Comparison of ENCODE assay signal across 1 cellular context in genomic region chr1:151596166-151596933, GRCh38.
TF ChIP-seq lines count a peak whose summit lies in the region.

No MANE protein-coding gene starts in this region.

TF ChIP-seq in K562, 482 proteins besides CTCF, POLR2A, EP300 and RAD21 (continued from another document and continues in another):
- peak in 1 of 2 experiments; percentile 58 for TF ChIP-seq AFF1 (IDR thresholded peaks at IDR 0.05; ENCODE audit: low read depth in 1 of 2, partially characterized antibody in 2 of 2)
- TF ChIP-seq DDX20 (tag; IDR thresholded peaks at IDR 0.05; ENCODE audit: low read depth), result no peak
- peak; percentile 88 for TF ChIP-seq LEF1 (IDR thresholded peaks at IDR 0.05)
- peak; percentile 98 for TF ChIP-seq TCF3 (CRISPR knock-in tag; IDR thresholded peaks at IDR 0.05)
- TF ChIP-seq BRCA1 (IDR thresholded peaks at IDR 0.05), result no peak
- TF ChIP-seq BRCA1 (CRISPR knock-in tag; IDR thresholded peaks at IDR 0.05), result no peak
- peak; percentile 93 for TF ChIP-seq ZNF589 (CRISPR knock-in tag; IDR thresholded peaks at IDR 0.05; ENCODE audit: low read depth)
- no peak for TF ChIP-seq ZNF830 (CRISPR knock-in tag; IDR thresholded peaks at IDR 0.05)
- no peak for TF ChIP-seq ZNF445 (CRISPR knock-in tag; IDR thresholded peaks at IDR 0.05; ENCODE audit: low read depth)
- TF ChIP-seq ZNF124 (CRISPR knock-in tag; IDR thresholded peaks at IDR 0.05), result no peak
- TF ChIP-seq SAFB (IDR thresholded peaks at IDR 0.05; ENCODE audit: borderline replicate concordance, low read depth, low read length), result no peak
- TF ChIP-seq FOXJ3 (CRISPR knock-in tag; IDR thresholded peaks at IDR 0.05), result no peak
- peak; percentile 72 for TF ChIP-seq TFAP4 (CRISPR knock-in tag; IDR thresholded peaks at IDR 0.05; ENCODE audit: borderline replicate concordance)
- no peak for TF ChIP-seq ZKSCAN3 (CRISPR knock-in tag; IDR thresholded peaks at IDR 0.05)
- no peak for TF ChIP-seq USF2 (CRISPR knock-in tag; IDR thresholded peaks at IDR 0.05)
- TF ChIP-seq NUFIP1 (IDR thresholded peaks at IDR 0.05; ENCODE audit: partially characterized antibody), result no peak
- no peak for TF ChIP-seq TSHZ1 (CRISPR knock-in tag; IDR thresholded peaks at IDR 0.05)
- TF ChIP-seq HMGXB4 (CRISPR knock-in tag; IDR thresholded peaks at IDR 0.05), result no peak
- no peak for TF ChIP-seq SUPT5H (IDR thresholded peaks at IDR 0.05)
- TF ChIP-seq RBM25 (IDR thresholded peaks at IDR 0.05; ENCODE audit: low read depth, low read length, severe bottlenecking), result no peak
- TF ChIP-seq CBX3 (IDR thresholded peaks at IDR 0.05; ENCODE audit: borderline replicate concordance in 1 of 2, low read length in 2 of 2), result peak in 1 of 2 experiments; percentile 58; a peak in 1 of 3 replicates
- TF ChIP-seq CREM (IDR thresholded peaks at IDR 0.05; ENCODE audit: low read depth), result peak; percentile 56; the same call in 1 of the 2 replicates
- peak; percentile 92 for TF ChIP-seq SMARCC2 (IDR thresholded peaks at IDR 0.05; ENCODE audit: low read depth)
- TF ChIP-seq NFYB (IDR thresholded peaks at IDR 0.05; ENCODE audit: extremely low read depth, insufficient read length), result no peak
- TF ChIP-seq MAZ (CRISPR knock-in tag; conservative IDR thresholded peaks at IDR 0.05 in 1 of 2, IDR thresholded peaks at IDR 0.05 in 1 of 2), result peak; percentile 70 to 87
- no peak for TF ChIP-seq U2AF2 (optimal IDR thresholded peaks at IDR 0.05; ENCODE audit: low read depth, low read length)
- TF ChIP-seq ZNF146 (CRISPR knock-in tag; IDR thresholded peaks at IDR 0.05; ENCODE audit: unreplicated experiment), result no peak
- no peak for TF ChIP-seq ZNF277 (CRISPR knock-in tag; IDR thresholded peaks at IDR 0.05; ENCODE audit: borderline replicate concordance)
- TF ChIP-seq MYC (IDR thresholded peaks at IDR 0.05; ENCODE audit: low read depth, low read length), result peak; percentile 68; the same call in 1 of the 2 replicates
- TF ChIP-seq MYC (CRISPR knock-in tag; IDR thresholded peaks at IDR 0.05; ENCODE audit: borderline replicate concordance, low read depth), result no peak
- 0 out of 2 replicates have a peak, but pooled peaks have one; percentile 51 for TF ChIP-seq ZBTB2 (IDR thresholded peaks at IDR 0.05)
- TF ChIP-seq SMARCA4 (IDR thresholded peaks at IDR 0.05), result peak; percentile 99
- TF ChIP-seq ZNF407 (IDR thresholded peaks at IDR 0.05; ENCODE audit: low read depth), result no peak
- no peak for TF ChIP-seq ZNF280A (IDR thresholded peaks at IDR 0.05; ENCODE audit: low read depth, partially characterized antibody)
